Comparison of ENCODE assay signal across 13 cellular contexts in genomic region chr3:195081242-195081963, GRCh38.
DNase-seq lines count a peak whose midpoint lies in the region; ATAC-seq, FAIRE-seq and TF ChIP-seq lines count a peak whose summit lies in the region.
"Had no signal": no experiment of that assay in that cellular context is flagged by ENCODE, and none has a peak within 500 bp of the region (broad histone marks: within the 10 kb centered on the region; RNA-seq: fewer than 3 reads in every experiment).

No MANE protein-coding gene starts in this region.

- H3K27ac ChIP-seq in kidney (ENCODE audit: low read depth in 2 of 2, low read length in 2 of 2) = peak overlapping the region; percentile 63 to 88
- no peak overlapping the region for H3K27ac ChIP-seq in aorta (ENCODE audit: low read depth in 1 of 2, low read length in 2 of 2)
- H3K27ac ChIP-seq: dorsolateral prefrontal cortex had no signal

- peak; percentile 8 for DNase-seq in natural killer cell treated with Interleukin-12 subunit alpha and Interleukin-12 subunit beta and Interleukin-15 and Interleukin-18, amount 100 ng/mL, for 72 hours (ENCODE audit: low spot score)
- no peak for DNase-seq in natural killer cell
- peak; percentile 39 for DNase-seq in astrocyte of the spinal cord (ENCODE audit: low read depth, low spot score)
- DNase-seq in kidney = peak; percentile 75
- peak; percentile 25 to 73 for DNase-seq in aorta
- no peak for DNase-seq in GM10248 (ENCODE audit: extremely low spot score)
- no peak for DNase-seq in inferior parietal cortex (ENCODE audit: extremely low spot score)
- DNase-seq: activated CD4-positive, alpha-beta T cell treated with anti-CD3 and anti-CD28 coated beads, Interleukin-2, amount 50 U/mL, for 48 hours; activated naive CD4-positive, alpha-beta T cell treated with anti-CD3 and anti-CD28 coated beads, Interleukin-2, amount 50 U/mL, for 16 hours; AML-193; T-cell had no signal

- CTCF ChIA-PET in GM10248 (lab: Yijun Ruan, JAX) = no interaction called here

- H3K27me3 ChIP-seq in aorta (ENCODE audit: control insufficient read depth in 1 of 2, insufficient read depth in 2 of 2, low read length in 1 of 2) = no peaks in the 10 kb centered on the region
- H3K27me3 ChIP-seq: dorsolateral prefrontal cortex had no signal

- POLR2A ChIA-PET in GM10248 (lab: Yijun Ruan, JAX) = no interaction called here

- H3K9ac ChIP-seq in kidney (ENCODE audit: low read length in 2 of 2) = peak overlapping the region in 1 of 2 donors; percentile 55

- no peak overlapping the region for H3K27ac Mint-ChIP-seq in natural killer cell treated with Interleukin-12 subunit alpha and Interleukin-12 subunit beta and Interleukin-15 and Interleukin-18, amount 100 ng/mL, for 72 hours
- no peak overlapping the region for H3K27ac Mint-ChIP-seq in natural killer cell
- H3K27ac Mint-ChIP-seq: T-cell had no signal

- no peaks in the 10 kb centered on the region for H3K9me3 ChIP-seq in kidney (ENCODE audit: control insufficient read depth in 1 of 2, low read length in 2 of 2)
- no peaks in the 10 kb centered on the region for H3K9me3 ChIP-seq in aorta (ENCODE audit: control insufficient read depth, low read length)

- TF ChIP-seq CTCF in natural killer cell (IDR thresholded peaks at IDR 0.05) = no peak
- no peak for TF ChIP-seq CTCF in astrocyte of the spinal cord (IDR thresholded peaks at IDR 0.05; ENCODE audit: low read depth, low read length)
- no peak for TF ChIP-seq CTCF in kidney (IDR thresholded peaks at IDR 0.05; ENCODE audit: borderline replicate concordance, extremely low read depth, insufficient read depth)
- TF ChIP-seq CTCF in GM10248 (IDR thresholded peaks at IDR 0.05; ENCODE audit: control extremely low read depth, extremely low read depth, low read depth, missing control alignments) = no peak

- in situ Hi-C loops in astrocyte of the spinal cord (cut with HindIII; ENCODE audit: low sequenced_read_pairs) = no loop called here

- no peak for FAIRE-seq in kidney (lab: Jason Lieb, UNC)

- H3K4me3 ChIP-seq in astrocyte of the spinal cord (ENCODE audit: low read depth, low read length) (no peak overlapping the region), kidney (ENCODE audit: low read length in 2 of 2) (no peak overlapping the region), aorta (ENCODE audit: low read length in 2 of 2) (no peak overlapping the region)
- H3K4me3 ChIP-seq: dorsolateral prefrontal cortex had no signal

- no peaks in the 10 kb centered on the region for H3K27me3 Mint-ChIP-seq in natural killer cell treated with Interleukin-12 subunit alpha and Interleukin-12 subunit beta and Interleukin-15 and Interleukin-18, amount 100 ng/mL, for 72 hours
- no peaks in the 10 kb centered on the region for H3K27me3 Mint-ChIP-seq in natural killer cell (ENCODE audit: low read depth in 2 of 2)
- H3K27me3 Mint-ChIP-seq: T-cell had no signal

- intact Hi-C loops in natural killer cell (cut with micrococcal nuclease) (no loop called here), kidney (cut with DNase I) (no loop called here), aorta (cut with DNase I) (no loop called here)

- no peaks in the 10 kb centered on the region for H3K9me3 Mint-ChIP-seq in natural killer cell treated with Interleukin-12 subunit alpha and Interleukin-12 subunit beta and Interleukin-15 and Interleukin-18, amount 100 ng/mL, for 72 hours
- H3K9me3 Mint-ChIP-seq in natural killer cell = no peaks in the 10 kb centered on the region
- H3K9me3 Mint-ChIP-seq: T-cell had no signal

- peaks cover 20 to 21% of the 10 kb centered on the region in 2 donors for H3K4me1 ChIP-seq in kidney (ENCODE audit: control insufficient read depth in 1 of 2, insufficient read depth in 1 of 2, low read depth in 1 of 2, low read length in 2 of 2)
- H3K4me1 ChIP-seq in aorta (ENCODE audit: control insufficient read depth in 1 of 2, insufficient read depth in 2 of 2, low read length in 2 of 2) = no peaks in the 10 kb centered on the region

- WGBS in aorta, 2 donors = 55 to 64% methylated on average over 12 of the region's 12 CpGs

- ATAC-seq in natural killer cell treated with Interleukin-12 subunit alpha and Interleukin-12 subunit beta and Interleukin-15 and Interleukin-18, amount 100 ng/mL, for 72 hours = no peak
- no peak for ATAC-seq in natural killer cell
- ATAC-seq in aorta (ENCODE audit: low FRiP score) = no peak
- ATAC-seq in HG03442 (IDR thresholded peaks at IDR 0.05; ENCODE audit: unreplicated experiment) = no peak
- ATAC-seq: T-cell had no signal

- no peak overlapping the region for H3K4me3 Mint-ChIP-seq in natural killer cell treated with Interleukin-12 subunit alpha and Interleukin-12 subunit beta and Interleukin-15 and Interleukin-18, amount 100 ng/mL, for 72 hours
- H3K4me3 Mint-ChIP-seq in natural killer cell = no peak overlapping the region
- H3K4me3 Mint-ChIP-seq: T-cell had no signal

- H3K36me3 ChIP-seq in kidney (ENCODE audit: control insufficient read depth in 1 of 2, insufficient read depth in 2 of 2, low read length in 2 of 2) (no peaks in the 10 kb centered on the region), aorta (ENCODE audit: control insufficient read depth in 1 of 2, insufficient read depth in 2 of 2, low read length in 1 of 2) (no peaks in the 10 kb centered on the region)

- H3K4me1 Mint-ChIP-seq in natural killer cell treated with Interleukin-12 subunit alpha and Interleukin-12 subunit beta and Interleukin-15 and Interleukin-18, amount 100 ng/mL, for 72 hours (ENCODE audit: low read depth in 2 of 2) = peaks cover 0 to 12% of the 10 kb centered on the region in 2 donors
- H3K4me1 Mint-ChIP-seq in natural killer cell = peaks cover 7 to 13% of the 10 kb centered on the region in 2 donors

- H3K36me3 Mint-ChIP-seq in natural killer cell treated with Interleukin-12 subunit alpha and Interleukin-12 subunit beta and Interleukin-15 and Interleukin-18, amount 100 ng/mL, for 72 hours = no peaks in the 10 kb centered on the region
- no peaks in the 10 kb centered on the region for H3K36me3 Mint-ChIP-seq in natural killer cell
- H3K36me3 Mint-ChIP-seq: T-cell had no signal

Comparison
In these comparisons a context has a peak if more than half of its experiments do, and no peak if none do; other contexts are left out.
1. DNase-seq: peak in natural killer cell treated with Interleukin-12 subunit alpha and Interleukin-12 subunit beta and Interleukin-15 and Interleukin-18, amount 100 ng/mL, for 72 hours (single experiment), astrocyte of the spinal cord (single experiment), kidney (single experiment) and aorta (2 of 2); none in natural killer cell (single experiment), GM10248 (single experiment) and inferior parietal cortex (single experiment).
2. H3K27ac ChIP-seq: peak in kidney (2 of 2); none in aorta (0 of 2).